In the genomic region with DNA sequence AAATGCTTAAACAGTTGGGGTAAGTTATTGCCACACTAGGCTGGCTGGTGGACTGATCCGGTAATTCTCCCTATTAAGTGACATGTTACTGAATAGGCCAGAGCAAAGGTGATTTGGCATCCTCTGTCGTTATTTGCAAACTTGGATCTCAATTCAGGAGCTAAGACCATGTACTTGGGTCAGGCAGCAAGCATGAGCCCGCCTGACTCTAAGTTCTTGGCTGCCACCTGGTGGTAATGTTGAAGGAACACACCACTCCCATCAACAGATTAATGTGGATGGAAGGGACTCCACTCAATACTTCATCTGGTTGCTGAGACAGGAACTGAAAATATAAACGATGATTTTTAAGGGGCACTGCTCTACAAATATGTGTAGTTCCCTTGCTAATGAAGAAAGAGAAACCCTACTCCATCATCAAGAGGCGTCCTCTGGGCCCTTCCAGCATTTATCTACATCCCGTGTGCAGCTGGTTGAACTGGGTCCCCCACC, we compare ENCODE assay signal across 1 cellular context.
TF ChIP-seq lines count a peak whose summit lies in the region.

No MANE protein-coding gene starts in this region.

TF ChIP-seq in HepG2, 621 proteins besides CTCF, POLR2A, EP300 and RAD21 (continued from another document):
- TF ChIP-seq, protein P1, sequence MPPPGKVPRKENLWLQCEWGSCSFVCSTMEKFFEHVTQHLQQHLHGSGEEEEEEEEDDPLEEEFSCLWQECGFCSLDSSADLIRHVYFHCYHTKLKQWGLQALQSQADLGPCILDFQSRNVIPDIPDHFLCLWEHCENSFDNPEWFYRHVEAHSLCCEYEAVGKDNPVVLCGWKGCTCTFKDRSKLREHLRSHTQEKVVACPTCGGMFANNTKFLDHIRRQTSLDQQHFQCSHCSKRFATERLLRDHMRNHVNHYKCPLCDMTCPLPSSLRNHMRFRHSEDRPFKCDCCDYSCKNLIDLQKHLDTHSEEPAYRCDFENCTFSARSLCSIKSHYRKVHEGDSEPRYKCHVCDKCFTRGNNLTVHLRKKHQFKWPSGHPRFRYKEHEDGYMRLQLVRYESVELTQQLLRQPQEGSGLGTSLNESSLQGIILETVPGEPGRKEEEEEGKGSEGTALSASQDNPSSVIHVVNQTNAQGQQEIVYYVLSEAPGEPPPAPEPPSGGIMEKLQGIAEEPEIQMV (CRISPR knock-in tag; IDR thresholded peaks at IDR 0.05; ENCODE audit: low read depth) = peak; percentile 30; the same call in 1 of the 2 replicates
- no peak for TF ChIP-seq ZNF546 (CRISPR knock-in tag; conservative IDR thresholded peaks at IDR 0.05)
- TF ChIP-seq ZNF501 (CRISPR knock-in tag; IDR thresholded peaks at IDR 0.05) = peak; percentile 82; the same call in 1 of the 2 replicates
- TF ChIP-seq SAP130 (CRISPR knock-in tag; IDR thresholded peaks at IDR 0.05; ENCODE audit: low read depth) = peak; percentile 46
- TF ChIP-seq ZNF430 (CRISPR knock-in tag; IDR thresholded peaks at IDR 0.05) = no peak
- TF ChIP-seq, protein P2, sequence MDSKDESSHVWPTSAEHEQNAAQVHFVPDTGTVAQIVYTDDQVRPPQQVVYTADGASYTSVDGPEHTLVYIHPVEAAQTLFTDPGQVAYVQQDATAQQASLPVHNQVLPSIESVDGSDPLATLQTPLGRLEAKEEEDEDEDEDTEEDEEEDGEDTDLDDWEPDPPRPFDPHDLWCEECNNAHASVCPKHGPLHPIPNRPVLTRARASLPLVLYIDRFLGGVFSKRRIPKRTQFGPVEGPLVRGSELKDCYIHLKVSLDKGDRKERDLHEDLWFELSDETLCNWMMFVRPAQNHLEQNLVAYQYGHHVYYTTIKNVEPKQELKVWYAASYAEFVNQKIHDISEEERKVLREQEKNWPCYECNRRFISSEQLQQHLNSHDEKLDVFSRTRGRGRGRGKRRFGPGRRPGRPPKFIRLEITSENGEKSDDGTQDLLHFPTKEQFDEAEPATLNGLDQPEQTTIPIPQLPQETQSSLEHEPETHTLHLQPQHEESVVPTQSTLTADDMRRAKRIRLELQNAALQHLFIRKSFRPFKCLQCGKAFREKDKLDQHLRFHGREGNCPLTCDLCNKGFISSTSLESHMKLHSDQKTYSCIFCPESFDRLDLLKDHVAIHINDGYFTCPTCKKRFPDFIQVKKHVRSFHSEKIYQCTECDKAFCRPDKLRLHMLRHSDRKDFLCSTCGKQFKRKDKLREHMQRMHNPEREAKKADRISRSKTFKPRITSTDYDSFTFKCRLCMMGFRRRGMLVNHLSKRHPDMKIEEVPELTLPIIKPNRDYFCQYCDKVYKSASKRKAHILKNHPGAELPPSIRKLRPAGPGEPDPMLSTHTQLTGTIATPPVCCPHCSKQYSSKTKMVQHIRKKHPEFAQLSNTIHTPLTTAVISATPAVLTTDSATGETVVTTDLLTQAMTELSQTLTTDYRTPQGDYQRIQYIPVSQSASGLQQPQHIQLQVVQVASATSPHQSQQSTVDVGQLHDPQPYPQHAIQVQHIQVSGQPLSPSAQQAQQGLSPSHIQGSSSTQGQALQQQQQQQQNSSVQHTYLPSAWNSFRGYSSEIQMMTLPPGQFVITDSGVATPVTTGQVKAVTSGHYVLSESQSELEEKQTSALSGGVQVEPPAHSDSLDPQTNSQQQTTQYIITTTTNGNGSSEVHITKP (CRISPR knock-in tag; IDR thresholded peaks at IDR 0.05; ENCODE audit: low read depth) = no peak; the same call in 1 of the 2 replicates
